Comparison of ENCODE assay signal across 1 cellular context in the genomic region with DNA sequence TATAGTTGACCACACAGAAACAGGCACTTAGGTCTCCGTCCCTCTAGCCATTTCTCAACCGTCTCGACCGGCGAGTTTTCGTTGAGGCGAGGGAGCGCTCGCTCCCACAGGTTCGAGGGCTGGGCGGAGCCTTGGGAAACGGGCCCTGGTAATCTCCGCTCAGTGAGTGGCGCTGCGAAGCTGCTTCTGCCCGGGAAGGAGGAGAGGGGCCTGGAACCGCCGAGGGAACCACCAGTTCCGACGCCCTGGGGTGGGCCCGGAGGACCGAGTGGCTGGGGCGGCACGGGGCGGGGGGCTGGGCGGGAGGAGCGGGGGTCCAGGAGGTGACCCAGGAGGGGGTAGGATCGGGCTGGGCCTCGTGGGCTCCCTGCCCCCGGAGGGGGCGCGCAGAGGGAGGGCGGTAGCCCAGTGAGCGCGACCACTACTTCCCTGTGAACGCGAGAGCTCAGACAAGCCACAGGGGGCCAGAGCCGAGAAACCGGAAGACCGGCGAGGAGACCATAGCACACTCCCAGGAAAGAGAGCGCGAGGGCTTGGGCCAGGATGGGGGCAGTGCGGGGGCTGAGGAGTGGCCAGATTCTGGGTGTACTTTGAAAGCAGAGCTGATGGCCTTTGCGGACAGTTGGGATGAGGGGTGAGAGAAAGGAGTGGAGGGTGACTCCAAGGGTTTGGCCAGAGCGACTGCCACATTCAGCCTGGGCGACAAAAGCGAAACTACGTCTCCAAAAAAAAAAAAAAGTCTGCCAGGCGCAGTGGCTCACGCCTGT.
TF ChIP-seq lines count a peak whose summit lies in the region.

No MANE protein-coding gene starts in this region.

TF ChIP-seq in HepG2, 621 proteins besides CTCF, POLR2A, EP300 and RAD21 (continued from another document and continues in another):
- TF ChIP-seq, protein P1, sequence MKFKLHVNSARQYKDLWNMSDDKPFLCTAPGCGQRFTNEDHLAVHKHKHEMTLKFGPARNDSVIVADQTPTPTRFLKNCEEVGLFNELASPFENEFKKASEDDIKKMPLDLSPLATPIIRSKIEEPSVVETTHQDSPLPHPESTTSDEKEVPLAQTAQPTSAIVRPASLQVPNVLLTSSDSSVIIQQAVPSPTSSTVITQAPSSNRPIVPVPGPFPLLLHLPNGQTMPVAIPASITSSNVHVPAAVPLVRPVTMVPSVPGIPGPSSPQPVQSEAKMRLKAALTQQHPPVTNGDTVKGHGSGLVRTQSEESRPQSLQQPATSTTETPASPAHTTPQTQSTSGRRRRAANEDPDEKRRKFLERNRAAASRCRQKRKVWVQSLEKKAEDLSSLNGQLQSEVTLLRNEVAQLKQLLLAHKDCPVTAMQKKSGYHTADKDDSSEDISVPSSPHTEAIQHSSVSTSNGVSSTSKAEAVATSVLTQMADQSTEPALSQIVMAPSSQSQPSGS (CRISPR knock-in tag; IDR thresholded peaks at IDR 0.05), result no peak
- TF ChIP-seq SRSF4 (IDR thresholded peaks at IDR 0.05; ENCODE audit: low read depth, low read length, poor library complexity, severe bottlenecking) (no peak), SRSF1 (optimal IDR thresholded peaks at IDR 0.05; ENCODE audit: low read depth, low read length) (peak; percentile 88), BRD4 (CRISPR knock-in tag; IDR thresholded peaks at IDR 0.05) (no peak; the same call in 1 of the 2 replicates), KDM2A (CRISPR knock-in tag; IDR thresholded peaks at IDR 0.05; ENCODE audit: borderline replicate concordance, low read depth) (peak; percentile 82; the same call in 1 of the 2 replicates), ZNF616 (CRISPR knock-in tag; IDR thresholded peaks at IDR 0.05; ENCODE audit: low read depth) (peak; percentile 25; the same call in 1 of the 2 replicates), ZC3H4 (CRISPR knock-in tag; IDR thresholded peaks at IDR 0.05; ENCODE audit: borderline replicate concordance) (peak; percentile 97), XRCC5 (optimal IDR thresholded peaks at IDR 0.05; ENCODE audit: low read length) (peak; percentile 31), ZNF451 (CRISPR knock-in tag; IDR thresholded peaks at IDR 0.05) (0 out of 2 replicates have a peak, but pooled peaks have one; percentile 33), ZBTB38 (CRISPR knock-in tag; IDR thresholded peaks at IDR 0.05) (peak; percentile 94; the same call in 1 of the 2 replicates), ZNF432 (CRISPR knock-in tag; IDR thresholded peaks at IDR 0.05; ENCODE audit: borderline replicate concordance) (no peak), MAZ (IDR thresholded peaks at IDR 0.05; ENCODE audit: borderline replicate concordance, low read depth, low read length) (peak; percentile 81; the same call in 1 of the 2 replicates), MAZ (CRISPR knock-in tag; IDR thresholded peaks at IDR 0.05; ENCODE audit: low read depth) (peak; percentile 74), ZNF605 (CRISPR knock-in tag; IDR thresholded peaks at IDR 0.05) (no peak), ZNF335 (CRISPR knock-in tag; IDR thresholded peaks at IDR 0.05) (no peak), ZSCAN9 (CRISPR knock-in tag; IDR thresholded peaks at IDR 0.05; ENCODE audit: borderline replicate concordance) (no peak), RBM39 (IDR thresholded peaks at IDR 0.05; ENCODE audit: low read depth, low read length, poor library complexity, severe bottlenecking) (no peak), KDM5A (IDR thresholded peaks at IDR 0.05; ENCODE audit: borderline replicate concordance, low read length) (no peak), IKZF4 (CRISPR knock-in tag; IDR thresholded peaks at IDR 0.05; ENCODE audit: borderline replicate concordance, low read depth, not compliant biosample characterization) (no peak), ELF3 (CRISPR knock-in tag; IDR thresholded peaks at IDR 0.05) (no peak; the same call in 1 of the 2 replicates), ZNF143 (CRISPR knock-in tag; IDR thresholded peaks at IDR 0.05) (no peak), ZMYM4 (CRISPR knock-in tag; IDR thresholded peaks at IDR 0.05) (peak; percentile 47), ARHGAP35 (CRISPR knock-in tag; IDR thresholded peaks at IDR 0.05; ENCODE audit: borderline replicate concordance) (no peak), ZNF781 (CRISPR knock-in tag; IDR thresholded peaks at IDR 0.05; ENCODE audit: borderline replicate concordance, not compliant biosample characterization) (peak; percentile 10), ESRRA (CRISPR knock-in tag; IDR thresholded peaks at IDR 0.05; ENCODE audit: low read depth) (no peak), ZNF660 (CRISPR knock-in tag; IDR thresholded peaks at IDR 0.05; ENCODE audit: borderline replicate concordance, low read depth) (no peak)
- TF ChIP-seq, protein P2, sequence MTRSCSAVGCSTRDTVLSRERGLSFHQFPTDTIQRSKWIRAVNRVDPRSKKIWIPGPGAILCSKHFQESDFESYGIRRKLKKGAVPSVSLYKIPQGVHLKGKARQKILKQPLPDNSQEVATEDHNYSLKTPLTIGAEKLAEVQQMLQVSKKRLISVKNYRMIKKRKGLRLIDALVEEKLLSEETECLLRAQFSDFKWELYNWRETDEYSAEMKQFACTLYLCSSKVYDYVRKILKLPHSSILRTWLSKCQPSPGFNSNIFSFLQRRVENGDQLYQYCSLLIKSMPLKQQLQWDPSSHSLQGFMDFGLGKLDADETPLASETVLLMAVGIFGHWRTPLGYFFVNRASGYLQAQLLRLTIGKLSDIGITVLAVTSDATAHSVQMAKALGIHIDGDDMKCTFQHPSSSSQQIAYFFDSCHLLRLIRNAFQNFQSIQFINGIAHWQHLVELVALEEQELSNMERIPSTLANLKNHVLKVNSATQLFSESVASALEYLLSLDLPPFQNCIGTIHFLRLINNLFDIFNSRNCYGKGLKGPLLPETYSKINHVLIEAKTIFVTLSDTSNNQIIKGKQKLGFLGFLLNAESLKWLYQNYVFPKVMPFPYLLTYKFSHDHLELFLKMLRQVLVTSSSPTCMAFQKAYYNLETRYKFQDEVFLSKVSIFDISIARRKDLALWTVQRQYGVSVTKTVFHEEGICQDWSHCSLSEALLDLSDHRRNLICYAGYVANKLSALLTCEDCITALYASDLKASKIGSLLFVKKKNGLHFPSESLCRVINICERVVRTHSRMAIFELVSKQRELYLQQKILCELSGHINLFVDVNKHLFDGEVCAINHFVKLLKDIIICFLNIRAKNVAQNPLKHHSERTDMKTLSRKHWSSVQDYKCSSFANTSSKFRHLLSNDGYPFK (CRISPR knock-in tag; IDR thresholded peaks at IDR 0.05; ENCODE audit: borderline replicate concordance), result no peak; the same call in 1 of the 2 replicates
- TF ChIP-seq, protein P3, sequence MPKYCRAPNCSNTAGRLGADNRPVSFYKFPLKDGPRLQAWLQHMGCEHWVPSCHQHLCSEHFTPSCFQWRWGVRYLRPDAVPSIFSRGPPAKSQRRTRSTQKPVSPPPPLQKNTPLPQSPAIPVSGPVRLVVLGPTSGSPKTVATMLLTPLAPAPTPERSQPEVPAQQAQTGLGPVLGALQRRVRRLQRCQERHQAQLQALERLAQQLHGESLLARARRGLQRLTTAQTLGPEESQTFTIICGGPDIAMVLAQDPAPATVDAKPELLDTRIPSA (CRISPR knock-in tag; IDR thresholded peaks at IDR 0.05; ENCODE audit: borderline replicate concordance), result no peak
- TF ChIP-seq, protein P4, sequence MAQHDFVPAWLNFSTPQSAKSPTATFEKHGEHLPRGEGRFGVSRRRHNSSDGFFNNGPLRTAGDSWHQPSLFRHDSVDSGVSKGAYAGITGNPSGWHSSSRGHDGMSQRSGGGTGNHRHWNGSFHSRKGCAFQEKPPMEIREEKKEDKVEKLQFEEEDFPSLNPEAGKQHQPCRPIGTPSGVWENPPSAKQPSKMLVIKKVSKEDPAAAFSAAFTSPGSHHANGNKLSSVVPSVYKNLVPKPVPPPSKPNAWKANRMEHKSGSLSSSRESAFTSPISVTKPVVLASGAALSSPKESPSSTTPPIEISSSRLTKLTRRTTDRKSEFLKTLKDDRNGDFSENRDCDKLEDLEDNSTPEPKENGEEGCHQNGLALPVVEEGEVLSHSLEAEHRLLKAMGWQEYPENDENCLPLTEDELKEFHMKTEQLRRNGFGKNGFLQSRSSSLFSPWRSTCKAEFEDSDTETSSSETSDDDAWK (CRISPR knock-in tag; IDR thresholded peaks at IDR 0.05), result no peak
- TF ChIP-seq, protein P5, sequence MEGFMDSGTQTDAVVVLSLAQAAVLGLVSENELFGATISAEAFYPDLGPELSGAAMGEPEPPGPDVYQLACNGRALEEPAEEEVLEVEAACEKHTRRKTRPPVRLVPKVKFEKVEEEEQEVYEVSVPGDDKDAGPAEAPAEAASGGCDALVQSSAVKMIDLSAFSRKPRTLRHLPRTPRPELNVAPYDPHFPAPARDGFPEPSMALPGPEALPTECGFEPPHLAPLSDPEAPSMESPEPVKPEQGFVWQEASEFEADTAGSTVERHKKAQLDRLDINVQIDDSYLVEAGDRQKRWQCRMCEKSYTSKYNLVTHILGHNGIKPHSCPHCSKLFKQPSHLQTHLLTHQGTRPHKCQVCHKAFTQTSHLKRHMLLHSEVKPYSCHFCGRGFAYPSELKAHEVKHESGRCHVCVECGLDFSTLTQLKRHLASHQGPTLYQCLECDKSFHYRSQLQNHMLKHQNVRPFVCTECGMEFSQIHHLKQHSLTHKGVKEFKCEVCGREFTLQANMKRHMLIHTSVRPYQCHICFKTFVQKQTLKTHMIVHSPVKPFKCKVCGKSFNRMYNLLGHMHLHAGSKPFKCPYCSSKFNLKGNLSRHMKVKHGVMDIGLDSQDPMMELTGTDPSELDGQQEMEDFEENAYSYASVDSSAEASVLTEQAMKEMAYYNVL (CRISPR knock-in tag; IDR thresholded peaks at IDR 0.05; ENCODE audit: borderline replicate concordance), result 0 out of 2 replicates have a peak, but pooled peaks have one; percentile 16
- TF ChIP-seq, protein P6, sequence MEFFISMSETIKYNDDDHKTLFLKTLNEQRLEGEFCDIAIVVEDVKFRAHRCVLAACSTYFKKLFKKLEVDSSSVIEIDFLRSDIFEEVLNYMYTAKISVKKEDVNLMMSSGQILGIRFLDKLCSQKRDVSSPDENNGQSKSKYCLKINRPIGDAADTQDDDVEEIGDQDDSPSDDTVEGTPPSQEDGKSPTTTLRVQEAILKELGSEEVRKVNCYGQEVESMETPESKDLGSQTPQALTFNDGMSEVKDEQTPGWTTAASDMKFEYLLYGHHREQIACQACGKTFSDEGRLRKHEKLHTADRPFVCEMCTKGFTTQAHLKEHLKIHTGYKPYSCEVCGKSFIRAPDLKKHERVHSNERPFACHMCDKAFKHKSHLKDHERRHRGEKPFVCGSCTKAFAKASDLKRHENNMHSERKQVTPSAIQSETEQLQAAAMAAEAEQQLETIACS (CRISPR knock-in tag; IDR thresholded peaks at IDR 0.05), result no peak; the same call in 1 of the 2 replicates
- TF ChIP-seq, protein P7, sequence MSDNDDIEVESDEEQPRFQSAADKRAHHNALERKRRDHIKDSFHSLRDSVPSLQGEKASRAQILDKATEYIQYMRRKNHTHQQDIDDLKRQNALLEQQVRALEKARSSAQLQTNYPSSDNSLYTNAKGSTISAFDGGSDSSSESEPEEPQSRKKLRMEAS (IDR thresholded peaks at IDR 0.05), result peak; percentile 60
- TF ChIP-seq, protein P8, sequence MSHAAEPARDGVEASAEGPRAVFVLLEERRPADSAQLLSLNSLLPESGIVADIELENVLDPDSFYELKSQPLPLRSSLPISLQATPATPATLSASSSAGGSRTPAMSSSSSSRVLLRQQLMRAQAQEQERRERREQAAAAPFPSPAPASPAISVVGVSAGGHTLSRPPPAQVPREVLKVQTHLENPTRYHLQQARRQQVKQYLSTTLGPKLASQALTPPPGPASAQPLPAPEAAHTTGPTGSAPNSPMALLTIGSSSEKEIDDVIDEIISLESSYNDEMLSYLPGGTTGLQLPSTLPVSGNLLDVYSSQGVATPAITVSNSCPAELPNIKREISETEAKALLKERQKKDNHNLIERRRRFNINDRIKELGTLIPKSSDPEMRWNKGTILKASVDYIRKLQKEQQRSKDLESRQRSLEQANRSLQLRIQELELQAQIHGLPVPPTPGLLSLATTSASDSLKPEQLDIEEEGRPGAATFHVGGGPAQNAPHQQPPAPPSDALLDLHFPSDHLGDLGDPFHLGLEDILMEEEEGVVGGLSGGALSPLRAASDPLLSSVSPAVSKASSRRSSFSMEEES (CRISPR knock-in tag; IDR thresholded peaks at IDR 0.05), result no peak
- TF ChIP-seq, protein P9, sequence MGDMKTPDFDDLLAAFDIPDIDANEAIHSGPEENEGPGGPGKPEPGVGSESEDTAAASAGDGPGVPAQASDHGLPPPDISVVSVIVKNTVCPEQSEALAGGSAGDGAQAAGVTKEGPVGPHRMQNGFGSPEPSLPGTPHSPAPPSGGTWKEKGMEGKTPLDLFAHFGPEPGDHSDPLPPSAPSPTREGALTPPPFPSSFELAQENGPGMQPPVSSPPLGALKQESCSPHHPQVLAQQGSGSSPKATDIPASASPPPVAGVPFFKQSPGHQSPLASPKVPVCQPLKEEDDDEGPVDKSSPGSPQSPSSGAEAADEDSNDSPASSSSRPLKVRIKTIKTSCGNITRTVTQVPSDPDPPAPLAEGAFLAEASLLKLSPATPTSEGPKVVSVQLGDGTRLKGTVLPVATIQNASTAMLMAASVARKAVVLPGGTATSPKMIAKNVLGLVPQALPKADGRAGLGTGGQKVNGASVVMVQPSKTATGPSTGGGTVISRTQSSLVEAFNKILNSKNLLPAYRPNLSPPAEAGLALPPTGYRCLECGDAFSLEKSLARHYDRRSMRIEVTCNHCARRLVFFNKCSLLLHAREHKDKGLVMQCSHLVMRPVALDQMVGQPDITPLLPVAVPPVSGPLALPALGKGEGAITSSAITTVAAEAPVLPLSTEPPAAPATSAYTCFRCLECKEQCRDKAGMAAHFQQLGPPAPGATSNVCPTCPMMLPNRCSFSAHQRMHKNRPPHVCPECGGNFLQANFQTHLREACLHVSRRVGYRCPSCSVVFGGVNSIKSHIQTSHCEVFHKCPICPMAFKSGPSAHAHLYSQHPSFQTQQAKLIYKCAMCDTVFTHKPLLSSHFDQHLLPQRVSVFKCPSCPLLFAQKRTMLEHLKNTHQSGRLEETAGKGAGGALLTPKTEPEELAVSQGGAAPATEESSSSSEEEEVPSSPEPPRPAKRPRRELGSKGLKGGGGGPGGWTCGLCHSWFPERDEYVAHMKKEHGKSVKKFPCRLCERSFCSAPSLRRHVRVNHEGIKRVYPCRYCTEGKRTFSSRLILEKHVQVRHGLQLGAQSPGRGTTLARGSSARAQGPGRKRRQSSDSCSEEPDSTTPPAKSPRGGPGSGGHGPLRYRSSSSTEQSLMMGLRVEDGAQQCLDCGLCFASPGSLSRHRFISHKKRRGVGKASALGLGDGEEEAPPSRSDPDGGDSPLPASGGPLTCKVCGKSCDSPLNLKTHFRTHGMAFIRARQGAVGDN (CRISPR knock-in tag; IDR thresholded peaks at IDR 0.05), result peak; percentile 97
- TF ChIP-seq, protein P10, sequence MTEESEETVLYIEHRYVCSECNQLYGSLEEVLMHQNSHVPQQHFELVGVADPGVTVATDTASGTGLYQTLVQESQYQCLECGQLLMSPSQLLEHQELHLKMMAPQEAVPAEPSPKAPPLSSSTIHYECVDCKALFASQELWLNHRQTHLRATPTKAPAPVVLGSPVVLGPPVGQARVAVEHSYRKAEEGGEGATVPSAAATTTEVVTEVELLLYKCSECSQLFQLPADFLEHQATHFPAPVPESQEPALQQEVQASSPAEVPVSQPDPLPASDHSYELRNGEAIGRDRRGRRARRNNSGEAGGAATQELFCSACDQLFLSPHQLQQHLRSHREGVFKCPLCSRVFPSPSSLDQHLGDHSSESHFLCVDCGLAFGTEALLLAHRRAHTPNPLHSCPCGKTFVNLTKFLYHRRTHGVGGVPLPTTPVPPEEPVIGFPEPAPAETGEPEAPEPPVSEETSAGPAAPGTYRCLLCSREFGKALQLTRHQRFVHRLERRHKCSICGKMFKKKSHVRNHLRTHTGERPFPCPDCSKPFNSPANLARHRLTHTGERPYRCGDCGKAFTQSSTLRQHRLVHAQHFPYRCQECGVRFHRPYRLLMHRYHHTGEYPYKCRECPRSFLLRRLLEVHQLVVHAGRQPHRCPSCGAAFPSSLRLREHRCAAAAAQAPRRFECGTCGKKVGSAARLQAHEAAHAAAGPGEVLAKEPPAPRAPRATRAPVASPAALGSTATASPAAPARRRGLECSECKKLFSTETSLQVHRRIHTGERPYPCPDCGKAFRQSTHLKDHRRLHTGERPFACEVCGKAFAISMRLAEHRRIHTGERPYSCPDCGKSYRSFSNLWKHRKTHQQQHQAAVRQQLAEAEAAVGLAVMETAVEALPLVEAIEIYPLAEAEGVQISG (CRISPR knock-in tag; IDR thresholded peaks at IDR 0.05), result peak; percentile 69
